In the genomic region with DNA sequence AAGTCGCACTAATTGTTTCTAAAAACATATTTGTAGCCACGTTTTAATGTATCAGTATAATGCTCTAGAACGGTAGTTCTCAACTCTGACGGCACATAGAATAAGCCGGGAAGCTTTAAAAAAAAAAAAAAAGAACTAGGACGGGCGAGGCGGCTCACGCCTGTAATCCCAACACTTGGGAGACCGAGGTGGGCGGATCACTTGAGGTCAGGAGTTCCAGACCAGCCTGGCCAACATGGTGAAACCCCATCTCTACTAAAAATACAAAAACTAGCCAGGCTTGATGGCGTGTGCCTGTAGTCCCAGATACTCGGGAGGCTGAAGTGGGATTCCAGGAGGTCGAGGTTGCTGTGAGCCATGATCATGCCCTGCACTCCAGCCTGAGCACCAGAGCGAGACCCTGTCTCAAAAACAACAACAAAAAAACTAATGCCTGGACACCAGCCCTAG, we compare ENCODE assay signal across 7 cellular contexts. TPM values are rescaled to one million over a fixed set of nuclear protein-coding genes. Genes with fewer than 3 reads are reported as not detected.
DNase-seq lines count a peak whose midpoint lies in the region; TF ChIP-seq lines count a peak whose summit lies in the region.

No MANE protein-coding gene starts in this region.

- peak overlapping the region; percentile 91 for H3K27ac ChIP-seq in stomach smooth muscle (ENCODE audit: low read length)

- no peaks in the 10 kb centered on the region for H3K9me3 ChIP-seq in adipocyte (ENCODE audit: control insufficient read depth, low read length)
- H3K9me3 ChIP-seq in stomach smooth muscle (ENCODE audit: control insufficient read depth in 2 of 2, low read length in 2 of 2): no peaks in the 10 kb centered on the region

- H3K27me3 ChIP-seq in adipocyte (replicated peaks; ENCODE audit: control insufficient read depth, insufficient read depth, low read length) (no peaks in the 10 kb centered on the region), kidney epithelial cell (ENCODE audit: control insufficient read depth, insufficient read depth, low read length) (no peaks in the 10 kb centered on the region), stomach smooth muscle (ENCODE audit: control insufficient read depth in 1 of 2, insufficient read depth in 2 of 2, low read length in 2 of 2) (no peaks in the 10 kb centered on the region)

- H3K9ac ChIP-seq in adipocyte (ENCODE audit: low read length): peak overlapping the region; percentile 96
- peak overlapping the region; percentile 88 to 92 for H3K9ac ChIP-seq in stomach smooth muscle (ENCODE audit: low read length in 2 of 2)

- peak overlapping the region; percentile 88 for H3K4me3 ChIP-seq in Jurkat, Clone E6-1 (ENCODE audit: low read length)
- H3K4me3 ChIP-seq in adipocyte (ENCODE audit: low read length) (peak overlapping the region; percentile 98), kidney epithelial cell (ENCODE audit: low read depth, low read length) (peak overlapping the region; percentile 79), stomach smooth muscle (ENCODE audit: low read length in 2 of 2) (peak overlapping the region; percentile 90 to 94)

- TF ChIP-seq CTCF in kidney epithelial cell (IDR thresholded peaks at IDR 0.05; ENCODE audit: insufficient read depth, low read length, poor library complexity, severe bottlenecking): no peak

- DNase-seq in Jurkat, Clone E6-1 (ENCODE audit: low read depth, low spot score): no peak
- DNase-seq in adipocyte (ENCODE audit: low read depth) (no peak), kidney epithelial cell (ENCODE audit: low read depth) (no peak), SK-N-DZ (ENCODE audit: low spot score) (no peak), epidermal melanocyte (ENCODE audit: insufficient read length, low spot score) (no peak), NCI-H2081 (lab: John Stamatoyannopoulos, UW) (no peak)

- H3K36me3 ChIP-seq in adipocyte (ENCODE audit: control insufficient read depth, insufficient read depth, low read length, severe bottlenecking) (no peaks in the 10 kb centered on the region), kidney epithelial cell (ENCODE audit: control insufficient read depth, insufficient read depth, low read length) (no peaks in the 10 kb centered on the region), stomach smooth muscle (ENCODE audit: control insufficient read depth in 2 of 2, insufficient read depth in 2 of 2, low read length in 2 of 2) (no peaks in the 10 kb centered on the region)

- H3K4me1 ChIP-seq in adipocyte (ENCODE audit: control insufficient read depth, insufficient read depth, low read length): peaks cover 24% of the 10 kb centered on the region
- H3K4me1 ChIP-seq in stomach smooth muscle (ENCODE audit: control insufficient read depth, insufficient read depth, low read length): peaks cover 16% of the 10 kb centered on the region

RNA-seq across cellular contexts. Expression of a gene that starts 0.7 kb away (rescaled TPM):
- polyA plus RNA-seq in Jurkat, Clone E6-1 (2012; ENCODE audit: insufficient read depth, insufficient read length): 14.8 TPM
- total RNA-seq in kidney epithelial cell: 18.1 and 19.1 TPM in 2 replicates
- polyA plus RNA-seq in SK-N-DZ (2014; cell fraction: cytosol; rRNA removed): 18.5 and 18.9 TPM in 2 replicates
- polyA plus RNA-seq in SK-N-DZ (2014; cell fraction: nucleus; rRNA removed): 9.2 and 14.4 TPM in 2 replicates

RNA-seq across cellular contexts. Expression of a gene that starts 9.7 kb away (rescaled TPM):
- 55.3 TPM for polyA plus RNA-seq in Jurkat, Clone E6-1 (2012; ENCODE audit: insufficient read depth, insufficient read length)
- 35.9 and 41.5 TPM in 2 replicates for total RNA-seq in kidney epithelial cell
- 50.8 and 60.1 TPM in 2 replicates for polyA plus RNA-seq in SK-N-DZ (2014; cell fraction: cytosol; rRNA removed)
- 162 and 217 TPM in 2 replicates for polyA plus RNA-seq in SK-N-DZ (2014; cell fraction: nucleus; rRNA removed)

RNA-seq across cellular contexts. Expression of a gene that starts 26.6 kb away (rescaled TPM):
- not detected for polyA plus RNA-seq in Jurkat, Clone E6-1 (2012; ENCODE audit: insufficient read depth, insufficient read length)
- 6.5 and 8.2 TPM in 2 replicates for total RNA-seq in kidney epithelial cell
- polyA plus RNA-seq in SK-N-DZ (2014; cell fraction: cytosol; rRNA removed): 0.38 and 1.2 TPM in 2 replicates
- 2.8 and 4.0 TPM in 2 replicates for polyA plus RNA-seq in SK-N-DZ (2014; cell fraction: nucleus; rRNA removed)
